In genomic region chrX:45329217-45329616, GRCh38 we compare ENCODE assay signal across 17 cellular contexts.
A peak's percentile ranks its signal among the peaks of the same experiment; 100 is the strongest.
DNase-seq lines count a peak whose midpoint lies in the region; ATAC-seq, FAIRE-seq and TF ChIP-seq lines count a peak whose summit lies in the region.
"Had no signal": no experiment of that assay in that cellular context is flagged by ENCODE, and none has a peak within 500 bp of the region (broad histone marks: within the 10 kb centered on the region; RNA-seq: fewer than 3 reads in every experiment).

No MANE protein-coding gene starts in this region.

- ATAC-seq in upper lobe of right lung, result no peak

- no peaks in the 10 kb centered on the region for H3K27me3 Mint-ChIP-seq in astrocyte (ENCODE audit: low read depth, unreplicated experiment)
- H3K27me3 Mint-ChIP-seq: CD4-positive, alpha-beta T cell had no signal

- intact Hi-C loops in upper lobe of right lung (cut with DNase I), result no loop called here

- H2AFZ ChIP-seq in astrocyte (ENCODE audit: low read depth, low read length), result no peak overlapping the region

- no peak overlapping the region for H3K4me2 ChIP-seq in astrocyte (ENCODE audit: low read length)

- H3K4me3 ChIP-seq in astrocyte (ENCODE audit: insufficient read depth, low read depth, low read length), result no peak overlapping the region
- H3K4me3 ChIP-seq in upper lobe of right lung, result no peak overlapping the region
- H3K4me3 ChIP-seq: SJSA1 had no signal

- TF ChIP-seq CTCF in astrocyte (IDR thresholded peaks at IDR 0.05; ENCODE audit: insufficient read depth, low read depth, low read length) (no peak), upper lobe of right lung (IDR thresholded peaks at IDR 0.05) (no peak)

- H3K27ac Mint-ChIP-seq in astrocyte (ENCODE audit: unreplicated experiment), result no peak overlapping the region
- H3K27ac Mint-ChIP-seq: CD4-positive, alpha-beta T cell had no signal

- H3K36me3 Mint-ChIP-seq in astrocyte (ENCODE audit: low read depth, unreplicated experiment), result no peaks in the 10 kb centered on the region

- H3K9ac ChIP-seq in astrocyte (ENCODE audit: low read length), result no peak overlapping the region

- no peak overlapping the region for H3K4me3 Mint-ChIP-seq in astrocyte (ENCODE audit: unreplicated experiment)
- H3K4me3 Mint-ChIP-seq: CD4-positive, alpha-beta T cell had no signal

- H3K9me3 Mint-ChIP-seq in astrocyte (ENCODE audit: unreplicated experiment), result no peaks in the 10 kb centered on the region
- H3K9me3 Mint-ChIP-seq: CD4-positive, alpha-beta T cell had no signal

- H4K20me1 ChIP-seq in astrocyte (ENCODE audit: insufficient read depth, low read length), result no peaks in the 10 kb centered on the region

- peak; percentile 93 for FAIRE-seq in astrocyte (lab: Jason Lieb, UNC)
- FAIRE-seq: A204.1, H54 had no signal

- peaks cover 3% of the 10 kb centered on the region for H3K4me1 ChIP-seq in astrocyte (ENCODE audit: insufficient read depth, low read length)
- no peaks in the 10 kb centered on the region for H3K4me1 ChIP-seq in upper lobe of right lung
- H3K4me1 ChIP-seq: Caco-2, SJSA1 had no signal

- no peaks in the 10 kb centered on the region for H3K79me2 ChIP-seq in astrocyte (ENCODE audit: insufficient read depth, low read length)

- H3K27me3 ChIP-seq in astrocyte (ENCODE audit: insufficient read depth, low read length) (no peaks in the 10 kb centered on the region), upper lobe of right lung (no peaks in the 10 kb centered on the region)
- H3K27me3 ChIP-seq: SJSA1 had no signal

- no peaks in the 10 kb centered on the region for H3K9me3 ChIP-seq in astrocyte (ENCODE audit: insufficient read depth, low read depth, low read length)
- no peaks in the 10 kb centered on the region for H3K9me3 ChIP-seq in upper lobe of right lung
- H3K9me3 ChIP-seq: Caco-2, SJSA1 had no signal

- H3K36me3 ChIP-seq in astrocyte (ENCODE audit: insufficient read depth, low read length) (no peaks in the 10 kb centered on the region), upper lobe of right lung (no peaks in the 10 kb centered on the region)
- H3K36me3 ChIP-seq: SJSA1 had no signal

- H3K27ac ChIP-seq in astrocyte (ENCODE audit: low read depth, low read length) (no peak overlapping the region), upper lobe of right lung (no peak overlapping the region)
- H3K27ac ChIP-seq: HL-60, SJSA1 had no signal

- peak; percentile 22 for DNase-seq in Daoy (ENCODE audit: low read depth)
- DNase-seq in LoVo (ENCODE audit: low spot score), result peak; percentile 62
- peak; percentile 26 for DNase-seq in astrocyte (ENCODE audit: low read depth)
- DNase-seq in myocyte (ENCODE audit: low read depth), result peak; percentile 26
- DNase-seq in NCI-H2107 (lab: John Stamatoyannopoulos, UW), result no peak
- no peak for DNase-seq in upper lobe of right lung
- no peak for DNase-seq in NCI-H1436 (lab: John Stamatoyannopoulos, UW)
- DNase-seq: Caco-2; CD4-positive, alpha-beta T cell; DMS153; Kasumi-1; NCI-H1092 treated with DMSO at 0.1 percent for 48 hours; NCI-H2081 had no signal

- H3K4me1 Mint-ChIP-seq in astrocyte (ENCODE audit: low read depth, unreplicated experiment), result peaks cover 14% of the 10 kb centered on the region

Comparison
In these comparisons a context has a peak if more than half of its experiments do, and no peak if none do; other contexts are left out.
1. DNase-seq: peak in Daoy (single experiment), LoVo (single experiment), astrocyte (single experiment) and myocyte (single experiment); none in NCI-H2107 (single experiment), upper lobe of right lung (single experiment) and NCI-H1436 (single experiment).